In genomic region chr1:32817815-32818786, GRCh38 we compare ENCODE assay signal across 8 cellular contexts. TPM values are rescaled to one million over a fixed set of nuclear protein-coding genes. Genes with fewer than 3 reads are reported as not detected.
A peak's percentile ranks its signal among the peaks of the same experiment; 100 is the strongest.
DNase-seq lines count a peak whose midpoint lies in the region; ATAC-seq and TF ChIP-seq lines count a peak whose summit lies in the region.

No MANE protein-coding gene starts in this region.

- ATAC-seq in HG02763 (IDR thresholded peaks at IDR 0.05; ENCODE audit: unreplicated experiment) = peak; percentile 8
- peak in 3 of 4 experiments; percentile 0 to 2 (median 1) for ATAC-seq in T-cell (replicated peaks in 1 of 4)

- H3K9me3 Mint-ChIP-seq in T-cell = no peaks in the 10 kb centered on the region

- H3K27ac ChIP-seq in brain microvascular endothelial cell = peak overlapping the region; percentile 59
- H3K27ac ChIP-seq in rectal smooth muscle tissue (ENCODE audit: low read depth, low read length) = peak overlapping the region; percentile 98

- DNase-seq in GM12864 (ENCODE audit: low read depth) = no peak
- peak; percentile 70 for DNase-seq in NCI-H1105 (lab: John Stamatoyannopoulos, UW)
- peak in 13 of 34 experiments; percentile 2 to 40 (median 13) for DNase-seq in T-cell
- DNase-seq in brain microvascular endothelial cell = no peak
- DNase-seq in iPS DF 19.7 (ENCODE audit: low read depth, low spot score) = peak; percentile 45
- DNase-seq in GM10266 (ENCODE audit: extremely low spot score) = no peak

- in situ Hi-C loops in brain microvascular endothelial cell (cut with HindIII; ENCODE audit: low pct_ligation_motif_present, low sequenced_read_pairs) = no loop called here

- POLR2A ChIA-PET in T-cell (lab: Charles Lee) = interaction anchor here in 1 of 2 donors (0.7 to 0.8 kb wide), 2 partner anchors 156 to 283 kb away, joined by 3 to 4 read pairs; no protein-coding TSS in a partner anchor

- peak overlapping the region; percentile 96 to 99 (median 97) for H3K4me3 Mint-ChIP-seq in T-cell

- no peak for TF ChIP-seq CTCF in GM12864 (IDR thresholded peaks at IDR 0.05; ENCODE audit: low read depth, low read length, missing control alignments)
- TF ChIP-seq CTCF in brain microvascular endothelial cell (IDR thresholded peaks at IDR 0.05; ENCODE audit: low read depth, low read length, missing control alignments) = no peak
- TF ChIP-seq CTCF in GM10266 (IDR thresholded peaks at IDR 0.05; ENCODE audit: control insufficient read depth, insufficient read depth, low read depth, missing control alignments) = no peak

- peaks cover 59 to 63% (median 63%) of the 10 kb centered on the region in 3 donors for H3K4me1 Mint-ChIP-seq in T-cell

- H3K27me3 Mint-ChIP-seq in T-cell = no peaks in the 10 kb centered on the region

- CTCF ChIA-PET in T-cell (lab: Charles Lee) = interaction anchor here in 1 of 2 donors (0.7 kb wide), 1 partner anchor 24 kb away, joined by 5 read pairs; no protein-coding TSS in a partner anchor

- H3K27me3 ChIP-seq in brain microvascular endothelial cell (replicated peaks) (no peaks in the 10 kb centered on the region), rectal smooth muscle tissue (ENCODE audit: control insufficient read depth, insufficient read depth, low read length) (no peaks in the 10 kb centered on the region)

- peak overlapping the region; percentile 89 for H3K9ac ChIP-seq in rectal smooth muscle tissue (ENCODE audit: low read length)

- H3K36me3 Mint-ChIP-seq in T-cell = peaks cover 23% of the 10 kb centered on the region

- H3K4me3 ChIP-seq in GM12864 (ENCODE audit: low read depth, low read length) = peak overlapping the region; percentile 88
- peak overlapping the region; percentile 98 for H3K4me3 ChIP-seq in brain microvascular endothelial cell (ENCODE audit: low read depth, low read length)
- peak overlapping the region; percentile 96 for H3K4me3 ChIP-seq in rectal smooth muscle tissue (ENCODE audit: low read length)

- H3K36me3 ChIP-seq in brain microvascular endothelial cell (replicated peaks) = peaks cover 3% of the 10 kb centered on the region
- no peaks in the 10 kb centered on the region for H3K36me3 ChIP-seq in rectal smooth muscle tissue (ENCODE audit: control insufficient read depth, insufficient read depth, low read length)

- peak overlapping the region; percentile 85 to 94 for H3K27ac Mint-ChIP-seq in T-cell

- peaks cover 10% of the 10 kb centered on the region for H3K4me1 ChIP-seq in rectal smooth muscle tissue (ENCODE audit: control insufficient read depth, insufficient read depth, low read length)

RNA-seq across cellular contexts. Expression of gene S100PBP, which starts 0.6 kb away (rescaled TPM):
- total RNA-seq in T-cell = 10 to 100 TPM; 46.6 to 77.6 (median 63.6) TPM

RNA-seq across cellular contexts. Expression of gene YARS1, which starts 0.9 kb away (rescaled TPM):
- total RNA-seq in T-cell = 100 to 1,000 TPM in 3 of 5 donors, 10 to 100 TPM in 2; 88.9 to 197 (median 172) TPM

RNA-seq across cellular contexts. Expression of gene FNDC5, which starts 52.6 kb away (rescaled TPM):
- not detected for total RNA-seq in T-cell

Comparison
In these comparisons a context has a peak if more than half of its experiments do, and no peak if none do; other contexts are left out.
1. DNase-seq: peak in NCI-H1105 (single experiment) and iPS DF 19.7 (single experiment); none in GM12864 (single experiment), brain microvascular endothelial cell (single experiment) and GM10266 (single experiment).
2. Peak in every context shown above with its lines, with median percentiles within 50 percentile points of each other: H3K4me3 ChIP-seq.